ENCODE assay signal across 10 cellular contexts in genomic region chr4:153082322-153083301, GRCh38.
A peak's percentile ranks its signal among the peaks of the same experiment; 100 is the strongest.
DNase-seq lines count a peak whose midpoint lies in the region; ATAC-seq and TF ChIP-seq lines count a peak whose summit lies in the region.
"Had no signal": no experiment of that assay in that cellular context is flagged by ENCODE, and none has a peak within 500 bp of the region (broad histone marks: within the 10 kb centered on the region; RNA-seq: fewer than 3 reads in every experiment).

No MANE protein-coding gene starts in this region.

- H3K9me3 Mint-ChIP-seq in activated CD4-positive, alpha-beta T cell treated with anti-CD3 and anti-CD28 coated beads, Interleukin-2, amount 10 ng/mL, durations not matched to agents 24 days and 14 days, result peaks cover 4% of the 10 kb centered on the region
- H3K9me3 Mint-ChIP-seq in immature natural killer cell, result no peaks in the 10 kb centered on the region
- H3K9me3 Mint-ChIP-seq in stimulated activated naive CD8-positive, alpha-beta T cell treated with anti-CD3 and anti-CD28 coated beads, Interleukin-15, amount 100 ng/mL, for 72 hours, result peaks cover 0 to 10% of the 10 kb centered on the region in 2 donors

- no peaks in the 10 kb centered on the region for H3K4me1 ChIP-seq in uterus

- TF ChIP-seq CTCF in uterus (IDR thresholded peaks at IDR 0.05), result no peak

- peak; percentile 46 for ATAC-seq in stimulated activated naive CD8-positive, alpha-beta T cell treated with anti-CD3 and anti-CD28 coated beads, Interleukin-15, amount 100 ng/mL, for 72 hours

- no peaks in the 10 kb centered on the region for H3K36me3 Mint-ChIP-seq in activated CD4-positive, alpha-beta T cell treated with anti-CD3 and anti-CD28 coated beads, Interleukin-2, amount 10 ng/mL, durations not matched to agents 24 days and 14 days (ENCODE audit: low read depth)
- H3K36me3 Mint-ChIP-seq in immature natural killer cell, result no peaks in the 10 kb centered on the region

- H3K27ac ChIP-seq in uterus, result no peak overlapping the region
- H3K27ac ChIP-seq: lower lobe of right lung, upper lobe of left lung had no signal

- H3K36me3 ChIP-seq in uterus, result no peaks in the 10 kb centered on the region
- H3K36me3 ChIP-seq: lower lobe of right lung, upper lobe of left lung had no signal

- DNase-seq in activated CD4-positive, alpha-beta T cell treated with anti-CD3 and anti-CD28 coated beads, Interleukin-2, amount 10 ng/mL, durations not matched to agents 24 days and 14 days, result peak; percentile 53
- no peak for DNase-seq in activated CD4-positive, alpha-beta T cell treated with anti-CD3 and anti-CD28 coated beads for 4 hours
- DNase-seq in UCSD-AML1 (lab: John Stamatoyannopoulos, UW; ENCODE audit: unreplicated experiment) (peak; percentile 49), immature natural killer cell (peak in 1 of 3 donors; percentile 8), NCI-H187 treated with DMSO at 0.1 percent for 48 hours (lab: John Stamatoyannopoulos, UW) (no peak), iPS-NIHi7 (ENCODE audit: extremely low spot score) (no peak), uterus (no peak)
- DNase-seq in stimulated activated naive CD8-positive, alpha-beta T cell treated with anti-CD3 and anti-CD28 coated beads, Interleukin-15, amount 100 ng/mL, for 72 hours, result no peak
- DNase-seq: lower lobe of right lung had no signal

- intact Hi-C loops in activated CD4-positive, alpha-beta T cell treated with anti-CD3 and anti-CD28 coated beads, Interleukin-2, amount 10 ng/mL, durations not matched to agents 24 days and 14 days (cut with micrococcal nuclease), result loop anchor here (1.0 kb wide), 1 partner anchor 46 kb away; no protein-coding TSS in a partner anchor
- intact Hi-C loops in uterus (cut with DNase I; ENCODE audit: low total_unique reads), result no loop called here

- H3K4me3 ChIP-seq in uterus, result no peak overlapping the region
- H3K4me3 ChIP-seq: lower lobe of right lung, upper lobe of left lung had no signal

- H3K27me3 Mint-ChIP-seq in activated CD4-positive, alpha-beta T cell treated with anti-CD3 and anti-CD28 coated beads, Interleukin-2, amount 10 ng/mL, durations not matched to agents 24 days and 14 days, result peaks cover 26% of the 10 kb centered on the region
- H3K27me3 Mint-ChIP-seq in immature natural killer cell (ENCODE audit: low read depth in 3 of 3), result peaks cover 0 to 11% (median 9%) of the 10 kb centered on the region in 3 donors
- peaks cover 23% of the 10 kb centered on the region for H3K27me3 Mint-ChIP-seq in stimulated activated naive CD8-positive, alpha-beta T cell treated with anti-CD3 and anti-CD28 coated beads, Interleukin-15, amount 100 ng/mL, for 72 hours

- no peaks in the 10 kb centered on the region for H3K27me3 ChIP-seq in uterus
- H3K27me3 ChIP-seq: upper lobe of left lung had no signal

- no peak overlapping the region for H3K27ac Mint-ChIP-seq in activated CD4-positive, alpha-beta T cell treated with anti-CD3 and anti-CD28 coated beads, Interleukin-2, amount 10 ng/mL, durations not matched to agents 24 days and 14 days
- peak overlapping the region in 5 of 6 donors; percentile 27 to 78 (median 72) for H3K27ac Mint-ChIP-seq in immature natural killer cell
- no peak overlapping the region for H3K27ac Mint-ChIP-seq in stimulated activated naive CD8-positive, alpha-beta T cell treated with anti-CD3 and anti-CD28 coated beads, Interleukin-15, amount 100 ng/mL, for 72 hours

- no peak overlapping the region for H3K4me3 Mint-ChIP-seq in activated CD4-positive, alpha-beta T cell treated with anti-CD3 and anti-CD28 coated beads, Interleukin-2, amount 10 ng/mL, durations not matched to agents 24 days and 14 days
- peak overlapping the region; percentile 9 to 57 (median 42) for H3K4me3 Mint-ChIP-seq in immature natural killer cell
- peak overlapping the region in 1 of 2 donors; percentile 23 for H3K4me3 Mint-ChIP-seq in stimulated activated naive CD8-positive, alpha-beta T cell treated with anti-CD3 and anti-CD28 coated beads, Interleukin-15, amount 100 ng/mL, for 72 hours

- no peaks in the 10 kb centered on the region for H3K9me3 ChIP-seq in uterus
- H3K9me3 ChIP-seq: lower lobe of right lung, upper lobe of left lung had no signal

- TF ChIP-seq POLR2A in uterus (IDR thresholded peaks at IDR 0.05), result no peak

- H3K4me1 Mint-ChIP-seq in activated CD4-positive, alpha-beta T cell treated with anti-CD3 and anti-CD28 coated beads, Interleukin-2, amount 10 ng/mL, durations not matched to agents 24 days and 14 days, result peaks cover 17% of the 10 kb centered on the region
- H3K4me1 Mint-ChIP-seq in immature natural killer cell, result peaks cover 27 to 32% of the 10 kb centered on the region in 2 donors
- peaks cover 43% of the 10 kb centered on the region for H3K4me1 Mint-ChIP-seq in stimulated activated naive CD8-positive, alpha-beta T cell treated with anti-CD3 and anti-CD28 coated beads, Interleukin-15, amount 100 ng/mL, for 72 hours

Comparison
In these comparisons a context has a peak if more than half of its experiments do, and no peak if none do; other contexts are left out.
1. DNase-seq: peak in activated CD4-positive, alpha-beta T cell treated with anti-CD3 and anti-CD28 coated beads, Interleukin-2, amount 10 ng/mL, durations not matched to agents 24 days and 14 days (single experiment) and UCSD-AML1 (single experiment); none in activated CD4-positive, alpha-beta T cell treated with anti-CD3 and anti-CD28 coated beads for 4 hours (0 of 2), stimulated activated naive CD8-positive, alpha-beta T cell treated with anti-CD3 and anti-CD28 coated beads, Interleukin-15, amount 100 ng/mL, for 72 hours (0 of 2), NCI-H187 treated with DMSO at 0.1 percent for 48 hours (single experiment), iPS-NIHi7 (single experiment) and uterus (0 of 2).
2. H3K27ac Mint-ChIP-seq: peak in immature natural killer cell (5 of 6); none in activated CD4-positive, alpha-beta T cell treated with anti-CD3 and anti-CD28 coated beads, Interleukin-2, amount 10 ng/mL, durations not matched to agents 24 days and 14 days (single experiment) and stimulated activated naive CD8-positive, alpha-beta T cell treated with anti-CD3 and anti-CD28 coated beads, Interleukin-15, amount 100 ng/mL, for 72 hours (0 of 2).